In the genomic region with DNA sequence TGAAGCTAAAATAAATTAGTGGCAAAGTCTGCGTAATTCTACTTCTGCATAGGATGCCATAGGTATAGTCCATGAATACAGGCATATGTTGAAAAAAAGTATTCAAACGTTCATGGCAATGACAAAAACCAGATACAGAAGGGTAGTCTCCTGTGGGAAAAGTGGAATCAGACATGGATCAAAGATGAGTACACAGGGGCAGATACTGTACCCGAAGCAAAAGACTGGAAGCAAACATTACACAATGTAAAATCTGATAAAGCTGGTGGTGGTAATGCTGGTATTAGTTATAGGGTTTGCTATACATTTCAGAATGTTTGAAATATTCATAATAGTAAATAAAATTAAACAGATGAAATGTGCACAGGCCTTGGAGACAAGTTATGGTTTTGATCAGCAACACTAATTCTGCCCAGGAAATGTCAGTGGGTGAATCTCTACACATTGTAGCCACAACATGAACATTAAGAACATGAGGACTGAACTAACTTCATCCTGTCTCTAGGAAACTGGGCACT, we compare ENCODE assay signal across 31 cellular contexts.
"Had no signal": no experiment of that assay in that cellular context is flagged by ENCODE, and none has a peak within 500 bp of the region (broad histone marks: within the 10 kb centered on the region; RNA-seq: fewer than 3 reads in every experiment).

No MANE protein-coding gene starts in this region.

- H3K9me3 ChIP-seq: ovary, right lobe of liver, sigmoid colon, suprapubic skin, testis, tibial artery, transverse colon, upper lobe of right lung, uterus had no signal

- H3K27ac Mint-ChIP-seq: natural killer cell; nephron; progenitor cell of endocrine pancreas; stimulated activated memory B cell treated with anti-CD40 and anti-IgM and Interleukin-4, amounts not matched to agents 10 μg/mL and 1 μg/mL and 100 μg/mL, for 72 hours; stimulated activated naive CD8-positive, alpha-beta T cell treated with anti-CD3 and anti-CD28 coated beads, Interleukin-15, amount 100 ng/mL, for 72 hours; type B pancreatic cell had no signal

- H3K36me3 Mint-ChIP-seq: natural killer cell; neural progenitor cell; stimulated activated memory B cell treated with anti-CD40 and anti-IgM and Interleukin-4, amounts not matched to agents 10 μg/mL and 1 μg/mL and 100 μg/mL, for 72 hours; type B pancreatic cell had no signal

- H3K36me3 ChIP-seq: neural progenitor cell, ovary, right lobe of liver, sigmoid colon, spleen, suprapubic skin, tibial artery, transverse colon, upper lobe of right lung, uterus had no signal

- H3K4me3 ChIP-seq: neural progenitor cell, ovary, psoas muscle, right lobe of liver, sigmoid colon, spleen, suprapubic skin, testis, tibial artery, transverse colon, upper lobe of right lung, uterus had no signal

- H3K4me2 ChIP-seq: neural progenitor cell had no signal

- H3K27me3 Mint-ChIP-seq: stimulated activated memory B cell treated with anti-CD40 and anti-IgM and Interleukin-4, amounts not matched to agents 10 μg/mL and 1 μg/mL and 100 μg/mL, for 72 hours had no signal

- H3K9ac ChIP-seq: neural progenitor cell, parathyroid adenoma had no signal

- H3K27me3 ChIP-seq: neural progenitor cell, ovary, right lobe of liver, sigmoid colon, spleen, suprapubic skin, testis, tibial artery, transverse colon, upper lobe of right lung, uterus had no signal

- H2AFZ ChIP-seq: neural progenitor cell, parathyroid adenoma had no signal

- H3K4me1 ChIP-seq: neural progenitor cell, parathyroid adenoma, psoas muscle, right lobe of liver, sigmoid colon, suprapubic skin, testis, tibial artery, transverse colon, upper lobe of right lung, uterus had no signal

- H3K27ac ChIP-seq: neural progenitor cell, ovary, parathyroid adenoma, psoas muscle, right lobe of liver, sigmoid colon, spleen, suprapubic skin, testis, tibial artery, transverse colon, upper lobe of right lung, uterus had no signal

- H3K4me1 Mint-ChIP-seq: natural killer cell; nephron; neural progenitor cell; stimulated activated memory B cell treated with anti-CD40 and anti-IgM and Interleukin-4, amounts not matched to agents 10 μg/mL and 1 μg/mL and 100 μg/mL, for 72 hours; stimulated activated naive CD8-positive, alpha-beta T cell treated with anti-CD3 and anti-CD28 coated beads, Interleukin-15, amount 100 ng/mL, for 72 hours had no signal

- ATAC-seq: natural killer cell; psoas muscle; right cardiac atrium; stimulated activated memory B cell treated with anti-CD40 and anti-IgM and Interleukin-4, amounts not matched to agents 10 μg/mL and 1 μg/mL and 100 μg/mL, for 72 hours; stimulated activated naive CD8-positive, alpha-beta T cell treated with anti-CD3 and anti-CD28 coated beads, Interleukin-15, amount 100 ng/mL, for 72 hours; stimulated activated naive CD8-positive, alpha-beta T cell treated with anti-CD3 and anti-CD28 coated beads, Interleukin-15, Interleukin-2, amounts not matched to agents 100 U/mL and 50 U/mL, for 24 hours; upper lobe of right lung had no signal

- DNase-seq: natural killer cell; occipital lobe; ovary; posterior cingulate gyrus; psoas muscle; right cardiac atrium; right lobe of liver; sigmoid colon; small intestine; spleen; stimulated activated CD4-positive, alpha-beta T cell treated with anti-CD3 and anti-CD28 coated beads, Interleukin-12 subunit alpha, Interleukin-12 subunit beta, amount 100 ng/mL, for 4 hours; stimulated activated CD4-positive, alpha-beta T cell treated with anti-CD3 and anti-CD28 coated beads, Interleukin-1b, Interleukin-23, amount 100 ng/mL, for 48 hours; stimulated activated CD4-positive, alpha-beta T cell treated with anti-CD3 and anti-CD28 coated beads, Interleukin-4, amount 100 ng/mL, for 1 hour; stimulated activated CD4-positive, alpha-beta T cell treated with anti-CD3 and anti-CD28 coated beads, Interleukin-4, amount 100 ng/mL, for 4 hours; stimulated activated CD8-positive, alpha-beta memory T cell treated with anti-CD3 and anti-CD28 coated beads, Interleukin-4, amount 100 ng/mL, for 48 hours; stimulated activated naive CD4-positive, alpha-beta T cell; stimulated activated naive CD8-positive, alpha-beta T cell treated with anti-CD3 and anti-CD28 coated beads, Interleukin-15, amount 100 ng/mL, for 72 hours; stimulated activated naive CD8-positive, alpha-beta T cell treated with anti-CD3 and anti-CD28 coated beads, Interleukin-15, Interleukin-2, amounts not matched to agents 100 U/mL and 50 U/mL, for 24 hours; substantia nigra; testis; tibial artery; transverse colon; upper lobe of right lung; uterus had no signal

- H3K4me3 Mint-ChIP-seq: natural killer cell; nephron; neural progenitor cell; stimulated activated memory B cell treated with anti-CD40 and anti-IgM and Interleukin-4, amounts not matched to agents 10 μg/mL and 1 μg/mL and 100 μg/mL, for 72 hours; stimulated activated naive CD8-positive, alpha-beta T cell treated with anti-CD3 and anti-CD28 coated beads, Interleukin-15, amount 100 ng/mL, for 72 hours; type B pancreatic cell had no signal
